In genomic region chr9:18229992-18230676, GRCh38 we compare ENCODE assay signal across 17 cellular contexts.
"Had no signal": no experiment of that assay in that cellular context is flagged by ENCODE, and none has a peak within 500 bp of the region (broad histone marks: within the 10 kb centered on the region; RNA-seq: fewer than 3 reads in every experiment).

No MANE protein-coding gene starts in this region.

- H3K36me3 ChIP-seq: adrenal gland, ovary, tibial artery, uterus had no signal

- H3K4me1 ChIP-seq: adrenal gland, tibial artery, uterus had no signal

- H3K4me1 Mint-ChIP-seq: activated B cell treated with CpG ODN at 0.5 μM for 24 hours; stimulated activated memory B cell treated with anti-CD40 and anti-IgM and Interleukin-4, amounts not matched to agents 10 μg/mL and 1 μg/mL and 100 μg/mL, for 72 hours; T-helper 17 cell had no signal

- H3K9me3 ChIP-seq: adrenal gland, ovary, tibial artery, uterus had no signal

- DNase-seq: activated B cell treated with CpG ODN at 0.5 μM for 24 hours; activated CD4-positive, alpha-beta T cell treated with anti-CD3 and anti-CD28 coated beads for 48 hours; activated CD8-positive, alpha-beta T cell treated with anti-CD3 and anti-CD28 coated beads for 36 hours; activated effector memory CD4-positive, alpha-beta T cell treated with Interleukin-2 at 50 U/mL for 16 hours; activated naive CD4-positive, alpha-beta T cell treated with anti-CD3 and anti-CD28 coated beads, Interleukin-2, amount 50 U/mL, for 16 hours; activated T-cell treated with anti-CD3 and anti-CD28 coated beads, Interleukin-2, amount 50 U/mL, for 4 hours; adrenal gland; cerebellar nuclear complex; dermis blood vessel endothelial cell; erythroblast; hypothalamus; ovary; stimulated activated CD4-positive, alpha-beta T cell treated with anti-CD3 and anti-CD28 coated beads, Interleukin-12 subunit alpha, Interleukin-12 subunit beta, amount 100 ng/mL, for 4 hours; T-helper 17 cell; tibial artery; uterus had no signal

- ATAC-seq: activated CD8-positive, alpha-beta T cell treated with anti-CD3 and anti-CD28 coated beads for 36 hours; activated T-cell treated with anti-CD3 and anti-CD28 coated beads, Interleukin-2, amount 50 U/mL, for 4 hours; stimulated activated memory B cell treated with anti-CD40 and anti-IgM and Interleukin-4, amounts not matched to agents 10 μg/mL and 1 μg/mL and 100 μg/mL, for 72 hours; T-helper 17 cell had no signal

- H3K27me3 Mint-ChIP-seq: activated B cell treated with CpG ODN at 0.5 μM for 24 hours; activated CD8-positive, alpha-beta T cell treated with anti-CD3 and anti-CD28 coated beads for 36 hours; stimulated activated memory B cell treated with anti-CD40 and anti-IgM and Interleukin-4, amounts not matched to agents 10 μg/mL and 1 μg/mL and 100 μg/mL, for 72 hours had no signal

- H3K9me3 Mint-ChIP-seq: activated B cell treated with CpG ODN at 0.5 μM for 24 hours; activated CD8-positive, alpha-beta T cell treated with anti-CD3 and anti-CD28 coated beads for 36 hours; activated T-cell treated with anti-CD3 and anti-CD28 coated beads, Interleukin-2, amount 50 U/mL, for 4 hours; stimulated activated memory B cell treated with anti-CD40 and anti-IgM and Interleukin-4, amounts not matched to agents 10 μg/mL and 1 μg/mL and 100 μg/mL, for 72 hours had no signal

- H3K36me3 Mint-ChIP-seq: stimulated activated memory B cell treated with anti-CD40 and anti-IgM and Interleukin-4, amounts not matched to agents 10 μg/mL and 1 μg/mL and 100 μg/mL, for 72 hours had no signal

- H3K4me3 ChIP-seq: adrenal gland, ovary, tibial artery, uterus had no signal

- H3K4me3 Mint-ChIP-seq: activated B cell treated with CpG ODN at 0.5 μM for 24 hours; activated CD8-positive, alpha-beta T cell treated with anti-CD3 and anti-CD28 coated beads for 36 hours; activated T-cell treated with anti-CD3 and anti-CD28 coated beads, Interleukin-2, amount 50 U/mL, for 4 hours; stimulated activated memory B cell treated with anti-CD40 and anti-IgM and Interleukin-4, amounts not matched to agents 10 μg/mL and 1 μg/mL and 100 μg/mL, for 72 hours; T-helper 17 cell had no signal

- H3K27me3 ChIP-seq: ovary, tibial artery, uterus had no signal

- H3K27ac ChIP-seq: adrenal gland, ovary, tibial artery, uterus had no signal

- H3K27ac Mint-ChIP-seq: activated B cell treated with CpG ODN at 0.5 μM for 24 hours; activated CD8-positive, alpha-beta T cell treated with anti-CD3 and anti-CD28 coated beads for 36 hours; stimulated activated memory B cell treated with anti-CD40 and anti-IgM and Interleukin-4, amounts not matched to agents 10 μg/mL and 1 μg/mL and 100 μg/mL, for 72 hours; T-helper 17 cell had no signal
